16 cellular contexts compared by ENCODE assay signal in genomic region chr3:32758375-32758753, GRCh38. TPM values are rescaled to one million over a fixed set of nuclear protein-coding genes. Genes with fewer than 3 reads are reported as not detected.
DNase-seq lines count a peak whose midpoint lies in the region; ATAC-seq and TF ChIP-seq lines count a peak whose summit lies in the region.
"Had no signal": no experiment of that assay in that cellular context is flagged by ENCODE, and none has a peak within 500 bp of the region (broad histone marks: within the 10 kb centered on the region; RNA-seq: fewer than 3 reads in every experiment).

No MANE protein-coding gene starts in this region.

- no peak overlapping the region for H3K9ac ChIP-seq in fibroblast of lung (ENCODE audit: insufficient read depth, low read length)

- BruUV-seq in PC-9 (replicated peaks; lab: Mats Ljungman, UMichigan): no TSS peak

- CTCF ChIA-PET in AG04450 (lab: Charles Lee): interaction anchor here (0.7 kb wide), 1 partner anchor 22 kb away, joined by 3 read pairs; no protein-coding TSS in a partner anchor
- CTCF ChIA-PET in PC-9 (lab: Charles Lee): no interaction called here

- intact Hi-C loops in lower lobe of right lung (cut with DNase I): no loop called here
- intact Hi-C loops in PC-9 (cut with micrococcal nuclease; ENCODE audit: unreplicated experiment): no loop called here

- H3K27ac ChIP-seq in AG04450 (ENCODE audit: low read depth, low read length) (no peak overlapping the region), GM23338 (ENCODE audit: low read depth) (peak overlapping the region; percentile 12; the same call in 1 of the 2 replicates), fibroblast of lung (ENCODE audit: insufficient read depth, low read length) (no peak overlapping the region), lower lobe of right lung (no peak overlapping the region), PC-9 (no peak overlapping the region)

- peaks cover 5% of the 10 kb centered on the region for H3K27me3 Mint-ChIP-seq in GM23338 (ENCODE audit: insufficient read depth, low read depth, poor library complexity)

- H3K4me2 ChIP-seq in GM23338: no peak overlapping the region
- no peak overlapping the region for H3K4me2 ChIP-seq in fibroblast of lung (ENCODE audit: extremely low read depth, insufficient read depth, low read length)
- no peak overlapping the region for H3K4me2 ChIP-seq in PC-9

- H3K4me1 ChIP-seq in GM23338 (ENCODE audit: insufficient read depth) (peaks cover 8% of the 10 kb centered on the region; the same call in 1 of the 2 replicates), fibroblast of lung (ENCODE audit: control insufficient read depth, extremely low read depth, insufficient read depth, low read length) (no peaks in the 10 kb centered on the region), lower lobe of right lung (peaks cover 4% of the 10 kb centered on the region), PC-9 (replicated peaks; ENCODE audit: insufficient read depth) (no peaks in the 10 kb centered on the region)

- H3K36me3 ChIP-seq in GM23338 (ENCODE audit: insufficient read depth): peaks cover 23% of the 10 kb centered on the region
- peaks cover 2% of the 10 kb centered on the region for H3K36me3 ChIP-seq in fibroblast of lung (ENCODE audit: control insufficient read depth, insufficient read depth, low read length)
- peaks cover 39% of the 10 kb centered on the region for H3K36me3 ChIP-seq in lower lobe of right lung
- no peaks in the 10 kb centered on the region for H3K36me3 ChIP-seq in PC-9 (ENCODE audit: low read depth)

- peaks cover 8% of the 10 kb centered on the region for H3K4me1 Mint-ChIP-seq in GM23338
- H3K4me1 Mint-ChIP-seq: mesothelial cell of epicardium had no signal

- DNase-seq in AG04450 (ENCODE audit: low read depth, low spot score) (peak; percentile 63), GM23338 (ENCODE audit: low spot score) (no peak), SIG-M5 (lab: John Stamatoyannopoulos, UW) (peak; percentile 51), fibroblast of lung (ENCODE audit: low read depth in 2 of 2) (peak; percentile 48 to 82), lower lobe of right lung (no peak), iPS-NIHi7 (ENCODE audit: extremely low spot score) (no peak), PC-9 (no peak)
- DNase-seq: activated CD4-positive, alpha-beta T cell treated with anti-CD3 and anti-CD28 coated beads, Interleukin-2, amount 50 U/mL, for 1 hour; activated effector memory CD4-positive, alpha-beta T cell treated with anti-CD3 and anti-CD28 coated beads, Interleukin-2, amount 50 U/mL, for 16 hours; NCI-H1930; NCI-H526; stomach; T-helper 9 cell had no signal

- no peaks in the 10 kb centered on the region for H3K9me3 Mint-ChIP-seq in GM23338
- H3K9me3 Mint-ChIP-seq: mesothelial cell of epicardium had no signal

- H3F3A ChIP-seq in GM23338 (replicated peaks; ENCODE audit: low read depth) (0 out of 2 replicates have a peak, but pooled peaks cover 2% of the 10 kb centered on the region), PC-9 (ENCODE audit: insufficient read depth, low read depth) (no peaks in the 10 kb centered on the region)

- H3K79me2 ChIP-seq in GM23338 (replicated peaks; ENCODE audit: insufficient read depth): no peaks in the 10 kb centered on the region; the same call in 1 of the 2 replicates
- H3K79me2 ChIP-seq in fibroblast of lung (ENCODE audit: control insufficient read depth, insufficient read depth, low read length): no peaks in the 10 kb centered on the region
- H3K79me2 ChIP-seq in PC-9 (ENCODE audit: low read depth): no peaks in the 10 kb centered on the region

- TF ChIP-seq CTCF in AG04450 (IDR thresholded peaks at IDR 0.05; ENCODE audit: low read depth, low read length) (no peak), GM23338 (conservative IDR thresholded peaks at IDR 0.05; ENCODE audit: low read depth in 2 of 2) (no peak), fibroblast of lung (conservative IDR thresholded peaks at IDR 0.05 in 1 of 2, IDR thresholded peaks at IDR 0.05 in 1 of 2; ENCODE audit: low read depth in 1 of 2, low read length in 2 of 2) (no peak), lower lobe of right lung (IDR thresholded peaks at IDR 0.05) (no peak), PC-9 (conservative IDR thresholded peaks at IDR 0.05) (no peak)

- ATAC-seq in GM23338: no peak
- no peak for ATAC-seq in GM21528 (IDR thresholded peaks at IDR 0.05; ENCODE audit: low FRiP score, unreplicated experiment)
- ATAC-seq in lower lobe of right lung: no peak

- no peak overlapping the region for H3K27ac Mint-ChIP-seq in GM23338
- H3K27ac Mint-ChIP-seq: mesothelial cell of epicardium had no signal

- no peak overlapping the region for H3K4me3 Mint-ChIP-seq in GM23338
- H3K4me3 Mint-ChIP-seq: mesothelial cell of epicardium had no signal

- no peak overlapping the region for H3K4me3 ChIP-seq in AG04450 (ENCODE audit: low read depth, low read length)
- H3K4me3 ChIP-seq in GM23338: no peak overlapping the region
- no peak overlapping the region for H3K4me3 ChIP-seq in fibroblast of lung (replicated peaks in 1 of 4; ENCODE audit: control extremely low read depth in 1 of 4, insufficient read depth in 1 of 4, low read depth in 3 of 4, low read length in 4 of 4)
- no peak overlapping the region for H3K4me3 ChIP-seq in lower lobe of right lung
- H3K4me3 ChIP-seq in PC-9: no peak overlapping the region
- H3K4me3 ChIP-seq: stomach had no signal

- H3K36me3 Mint-ChIP-seq in GM23338 (ENCODE audit: low read depth): peaks cover 30% of the 10 kb centered on the region; the same call in 2 of the 3 replicates

- POLR2A ChIA-PET in AG04450 (lab: Yijun Ruan, JAX) (interaction anchor here (0.6 kb wide), 1 partner anchor 14 kb away, joined by 4 read pairs; no protein-coding TSS in a partner anchor), PC-9 (lab: Charles Lee; ENCODE audit: unreplicated experiment) (no interaction called here)

- H2AFZ ChIP-seq in GM23338 (no peak overlapping the region), fibroblast of lung (ENCODE audit: low read length) (no peak overlapping the region), PC-9 (no peak overlapping the region)

- H4K20me1 ChIP-seq in GM23338 (replicated peaks; ENCODE audit: insufficient read depth) (no peaks in the 10 kb centered on the region), fibroblast of lung (ENCODE audit: control insufficient read depth, extremely low read depth, insufficient read depth, low read length) (no peaks in the 10 kb centered on the region), PC-9 (ENCODE audit: insufficient read depth) (no peaks in the 10 kb centered on the region)

- H3K9me3 ChIP-seq in AG04450 (ENCODE audit: control insufficient read depth, insufficient read depth, low read length) (no peaks in the 10 kb centered on the region), fibroblast of lung (ENCODE audit: control insufficient read depth, insufficient read depth, low read depth, low read length) (no peaks in the 10 kb centered on the region), lower lobe of right lung (no peaks in the 10 kb centered on the region), PC-9 (ENCODE audit: insufficient read depth, low read depth) (no peaks in the 10 kb centered on the region)
- H3K9me3 ChIP-seq: stomach had no signal

- H3K9me2 ChIP-seq in GM23338 (ENCODE audit: insufficient read depth) (no peaks in the 10 kb centered on the region), PC-9 (ENCODE audit: insufficient read depth) (no peaks in the 10 kb centered on the region)

- no peaks in the 10 kb centered on the region for H3K27me3 ChIP-seq in AG04450 (ENCODE audit: control insufficient read depth, insufficient read depth, low read length)
- no peaks in the 10 kb centered on the region for H3K27me3 ChIP-seq in GM23338 (ENCODE audit: insufficient read depth)
- no peaks in the 10 kb centered on the region for H3K27me3 ChIP-seq in fibroblast of lung (ENCODE audit: control insufficient read depth, insufficient read depth, low read length)
- no peaks in the 10 kb centered on the region for H3K27me3 ChIP-seq in lower lobe of right lung (ENCODE audit: low read depth)
- no peaks in the 10 kb centered on the region for H3K27me3 ChIP-seq in PC-9 (ENCODE audit: insufficient read depth, low read depth)
- H3K27me3 ChIP-seq: stomach had no signal

TF ChIP-seq in GM23338, 12 proteins besides CTCF, POLR2A, EP300 and RAD21 (continues in another document):
- TF ChIP-seq EZH2 (IDR thresholded peaks at IDR 0.05; ENCODE audit: low read depth, unreplicated experiment): no peak

RNA-seq across cellular contexts. Expression of gene TRIM71, which starts 59.4 kb away (rescaled TPM):
- polyA plus RNA-seq in AG04450 (2011; rRNA removed): not detected in 2 replicates
- not detected in 2 replicates for polyA minus RNA-seq in AG04450 (2011; rRNA and poly(A)+ RNA removed)
- total RNA-seq in GM23338 (2014; rRNA removed; shearing (Covaris generic)): 318 and 346 TPM in 2 replicates
- 71.2 and 71.5 TPM in 2 replicates for polyA plus RNA-seq in GM23338 (2016; fragmentation: Nextera tagmentation; extraction: Ambion mirVana)
- total RNA-seq in fibroblast of lung: under 0.01 TPM in 1 of 2 replicates, not detected in the other
- polyA plus RNA-seq in fibroblast of lung: 0.02 TPM in 2 replicates
- polyA plus RNA-seq in fibroblast of lung (2012): not detected in 2 replicates
- not detected in 2 replicates for polyA minus RNA-seq in fibroblast of lung (ENCODE audit: low replicate concordance)
- total RNA-seq in lower lobe of right lung: 2.5 TPM
- total RNA-seq in PC-9 (2021): not detected in 2 replicates
- polyA plus RNA-seq: keratinocyte had no signal

Comparison
In these comparisons a context has a peak if more than half of its experiments do, and no peak if none do; other contexts are left out.
1. DNase-seq: peak in AG04450 (single experiment), SIG-M5 (single experiment) and fibroblast of lung (2 of 2); none in GM23338 (single experiment), lower lobe of right lung (single experiment), iPS-NIHi7 (single experiment) and PC-9 (0 of 2).
2. RNA of gene TRIM71, which starts 59.4 kb away (total RNA-seq): 318 to 346 TPM in GM23338; 2.5 TPM in lower lobe of right lung (single experiment), under 0.01 TPM in fibroblast of lung and not detected in PC-9; every median in the first group is over 10 times any median in the second.